In the genomic region with DNA sequence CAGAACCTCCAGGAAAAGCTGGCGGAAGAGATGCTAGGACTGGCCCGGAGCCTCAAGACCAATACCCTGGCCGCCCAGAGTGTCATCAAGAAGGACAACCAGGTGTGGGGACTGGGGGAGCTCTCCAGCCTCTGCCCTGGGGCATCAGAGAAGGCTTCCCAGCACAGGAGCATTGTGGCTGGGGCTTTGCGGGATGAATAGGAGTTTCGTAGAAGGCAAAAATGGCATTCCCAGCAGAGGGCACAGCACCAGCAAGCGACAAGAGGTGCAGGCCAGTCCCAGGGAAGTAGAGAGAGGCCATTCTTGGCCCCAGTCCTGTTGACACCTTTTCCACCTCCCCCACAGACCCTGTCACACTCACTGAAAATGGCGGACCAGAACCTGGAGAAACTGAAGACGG, we compare ENCODE assay signal across 2 cellular contexts.
TF ChIP-seq lines count a peak whose summit lies in the region.

No MANE protein-coding gene starts in this region.

TF ChIP-seq in GM23338, 12 proteins besides CTCF, POLR2A, EP300 and RAD21 (continues in another document):
- TF ChIP-seq CREB1 (CRISPR knock-in tag; IDR thresholded peaks at IDR 0.05; ENCODE audit: low read depth): no peak
- TF ChIP-seq, protein P1, sequence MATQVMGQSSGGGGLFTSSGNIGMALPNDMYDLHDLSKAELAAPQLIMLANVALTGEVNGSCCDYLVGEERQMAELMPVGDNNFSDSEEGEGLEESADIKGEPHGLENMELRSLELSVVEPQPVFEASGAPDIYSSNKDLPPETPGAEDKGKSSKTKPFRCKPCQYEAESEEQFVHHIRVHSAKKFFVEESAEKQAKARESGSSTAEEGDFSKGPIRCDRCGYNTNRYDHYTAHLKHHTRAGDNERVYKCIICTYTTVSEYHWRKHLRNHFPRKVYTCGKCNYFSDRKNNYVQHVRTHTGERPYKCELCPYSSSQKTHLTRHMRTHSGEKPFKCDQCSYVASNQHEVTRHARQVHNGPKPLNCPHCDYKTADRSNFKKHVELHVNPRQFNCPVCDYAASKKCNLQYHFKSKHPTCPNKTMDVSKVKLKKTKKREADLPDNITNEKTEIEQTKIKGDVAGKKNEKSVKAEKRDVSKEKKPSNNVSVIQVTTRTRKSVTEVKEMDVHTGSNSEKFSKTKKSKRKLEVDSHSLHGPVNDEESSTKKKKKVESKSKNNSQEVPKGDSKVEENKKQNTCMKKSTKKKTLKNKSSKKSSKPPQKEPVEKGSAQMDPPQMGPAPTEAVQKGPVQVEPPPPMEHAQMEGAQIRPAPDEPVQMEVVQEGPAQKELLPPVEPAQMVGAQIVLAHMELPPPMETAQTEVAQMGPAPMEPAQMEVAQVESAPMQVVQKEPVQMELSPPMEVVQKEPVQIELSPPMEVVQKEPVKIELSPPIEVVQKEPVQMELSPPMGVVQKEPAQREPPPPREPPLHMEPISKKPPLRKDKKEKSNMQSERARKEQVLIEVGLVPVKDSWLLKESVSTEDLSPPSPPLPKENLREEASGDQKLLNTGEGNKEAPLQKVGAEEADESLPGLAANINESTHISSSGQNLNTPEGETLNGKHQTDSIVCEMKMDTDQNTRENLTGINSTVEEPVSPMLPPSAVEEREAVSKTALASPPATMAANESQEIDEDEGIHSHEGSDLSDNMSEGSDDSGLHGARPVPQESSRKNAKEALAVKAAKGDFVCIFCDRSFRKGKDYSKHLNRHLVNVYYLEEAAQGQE (IDR thresholded peaks at IDR 0.05; ENCODE audit: unreplicated experiment): no peak
- no peak for TF ChIP-seq NANOG (IDR thresholded peaks at IDR 0.05; ENCODE audit: borderline replicate concordance)
- no peak for TF ChIP-seq POLR2AphosphoS5 (IDR thresholded peaks at IDR 0.05; ENCODE audit: low read depth)
- no peak for TF ChIP-seq ZNF331 (CRISPR knock-in tag; IDR thresholded peaks at IDR 0.05; ENCODE audit: low read depth)
- TF ChIP-seq EZH2 (IDR thresholded peaks at IDR 0.05; ENCODE audit: low read depth, unreplicated experiment): no peak
- TF ChIP-seq, protein P2, sequence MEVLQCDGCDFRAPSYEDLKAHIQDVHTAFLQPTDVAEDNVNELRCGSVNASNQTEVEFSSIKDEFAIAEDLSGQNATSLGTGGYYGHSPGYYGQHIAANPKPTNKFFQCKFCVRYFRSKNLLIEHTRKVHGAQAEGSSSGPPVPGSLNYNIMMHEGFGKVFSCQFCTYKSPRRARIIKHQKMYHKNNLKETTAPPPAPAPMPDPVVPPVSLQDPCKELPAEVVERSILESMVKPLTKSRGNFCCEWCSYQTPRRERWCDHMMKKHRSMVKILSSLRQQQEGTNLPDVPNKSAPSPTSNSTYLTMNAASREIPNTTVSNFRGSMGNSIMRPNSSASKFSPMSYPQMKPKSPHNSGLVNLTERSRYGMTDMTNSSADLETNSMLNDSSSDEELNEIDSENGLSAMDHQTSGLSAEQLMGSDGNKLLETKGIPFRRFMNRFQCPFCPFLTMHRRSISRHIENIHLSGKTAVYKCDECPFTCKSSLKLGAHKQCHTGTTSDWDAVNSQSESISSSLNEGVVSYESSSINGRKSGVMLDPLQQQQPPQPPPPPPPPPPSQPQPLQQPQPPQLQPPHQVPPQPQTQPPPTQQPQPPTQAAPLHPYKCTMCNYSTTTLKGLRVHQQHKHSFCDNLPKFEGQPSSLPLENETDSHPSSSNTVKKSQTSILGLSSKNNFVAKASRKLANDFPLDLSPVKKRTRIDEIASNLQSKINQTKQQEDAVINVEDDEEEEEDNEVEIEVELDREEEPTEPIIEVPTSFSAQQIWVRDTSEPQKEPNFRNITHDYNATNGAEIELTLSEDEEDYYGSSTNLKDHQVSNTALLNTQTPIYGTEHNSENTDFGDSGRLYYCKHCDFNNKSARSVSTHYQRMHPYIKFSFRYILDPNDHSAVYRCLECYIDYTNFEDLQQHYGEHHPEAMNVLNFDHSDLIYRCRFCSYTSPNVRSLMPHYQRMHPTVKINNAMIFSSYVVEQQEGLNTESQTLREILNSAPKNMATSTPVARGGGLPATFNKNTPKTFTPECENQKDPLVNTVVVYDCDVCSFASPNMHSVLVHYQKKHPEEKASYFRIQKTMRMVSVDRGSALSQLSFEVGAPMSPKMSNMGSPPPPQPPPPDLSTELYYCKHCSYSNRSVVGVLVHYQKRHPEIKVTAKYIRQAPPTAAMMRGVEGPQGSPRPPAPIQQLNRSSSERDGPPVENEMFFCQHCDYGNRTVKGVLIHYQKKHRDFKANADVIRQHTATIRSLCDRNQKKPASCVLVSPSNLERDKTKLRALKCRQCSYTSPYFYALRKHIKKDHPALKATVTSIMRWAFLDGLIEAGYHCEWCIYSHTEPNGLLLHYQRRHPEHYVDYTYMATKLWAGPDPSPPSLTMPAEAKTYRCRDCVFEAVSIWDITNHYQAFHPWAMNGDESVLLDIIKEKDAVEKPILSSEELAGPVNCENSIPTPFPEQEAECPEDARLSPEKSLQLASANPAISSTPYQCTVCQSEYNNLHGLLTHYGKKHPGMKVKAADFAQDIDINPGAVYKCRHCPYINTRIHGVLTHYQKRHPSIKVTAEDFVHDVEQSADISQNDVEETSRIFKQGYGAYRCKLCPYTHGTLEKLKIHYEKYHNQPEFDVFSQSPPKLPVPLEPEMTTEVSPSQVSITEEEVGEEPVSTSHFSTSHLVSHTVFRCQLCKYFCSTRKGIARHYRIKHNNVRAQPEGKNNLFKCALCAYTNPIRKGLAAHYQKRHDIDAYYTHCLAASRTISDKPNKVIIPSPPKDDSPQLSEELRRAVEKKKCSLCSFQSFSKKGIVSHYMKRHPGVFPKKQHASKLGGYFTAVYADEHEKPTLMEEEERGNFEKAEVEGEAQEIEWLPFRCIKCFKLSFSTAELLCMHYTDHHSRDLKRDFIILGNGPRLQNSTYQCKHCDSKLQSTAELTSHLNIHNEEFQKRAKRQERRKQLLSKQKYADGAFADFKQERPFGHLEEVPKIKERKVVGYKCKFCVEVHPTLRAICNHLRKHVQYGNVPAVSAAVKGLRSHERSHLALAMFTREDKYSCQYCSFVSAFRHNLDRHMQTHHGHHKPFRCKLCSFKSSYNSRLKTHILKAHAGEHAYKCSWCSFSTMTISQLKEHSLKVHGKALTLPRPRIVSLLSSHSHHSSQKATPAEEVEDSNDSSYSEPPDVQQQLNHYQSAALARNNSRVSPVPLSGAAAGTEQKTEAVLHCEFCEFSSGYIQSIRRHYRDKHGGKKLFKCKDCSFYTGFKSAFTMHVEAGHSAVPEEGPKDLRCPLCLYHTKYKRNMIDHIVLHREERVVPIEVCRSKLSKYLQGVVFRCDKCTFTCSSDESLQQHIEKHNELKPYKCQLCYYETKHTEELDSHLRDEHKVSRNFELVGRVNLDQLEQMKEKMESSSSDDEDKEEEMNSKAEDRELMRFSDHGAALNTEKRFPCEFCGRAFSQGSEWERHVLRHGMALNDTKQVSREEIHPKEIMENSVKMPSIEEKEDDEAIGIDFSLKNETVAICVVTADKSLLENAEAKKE (CRISPR knock-in tag; IDR thresholded peaks at IDR 0.05): no peak
- TF ChIP-seq EZH2phosphoT487 (IDR thresholded peaks at IDR 0.05; ENCODE audit: unreplicated experiment): no peak
- TF ChIP-seq, protein P3, sequence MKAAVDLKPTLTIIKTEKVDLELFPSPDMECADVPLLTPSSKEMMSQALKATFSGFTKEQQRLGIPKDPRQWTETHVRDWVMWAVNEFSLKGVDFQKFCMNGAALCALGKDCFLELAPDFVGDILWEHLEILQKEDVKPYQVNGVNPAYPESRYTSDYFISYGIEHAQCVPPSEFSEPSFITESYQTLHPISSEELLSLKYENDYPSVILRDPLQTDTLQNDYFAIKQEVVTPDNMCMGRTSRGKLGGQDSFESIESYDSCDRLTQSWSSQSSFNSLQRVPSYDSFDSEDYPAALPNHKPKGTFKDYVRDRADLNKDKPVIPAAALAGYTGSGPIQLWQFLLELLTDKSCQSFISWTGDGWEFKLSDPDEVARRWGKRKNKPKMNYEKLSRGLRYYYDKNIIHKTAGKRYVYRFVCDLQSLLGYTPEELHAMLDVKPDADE (IDR thresholded peaks at IDR 0.05): no peak
- no peak for TF ChIP-seq STAT1 (IDR thresholded peaks at IDR 0.05; ENCODE audit: unreplicated experiment)

TF ChIP-seq in GM12878, 131 proteins besides CTCF, POLR2A, EP300 and RAD21:
- TF ChIP-seq, protein P4, sequence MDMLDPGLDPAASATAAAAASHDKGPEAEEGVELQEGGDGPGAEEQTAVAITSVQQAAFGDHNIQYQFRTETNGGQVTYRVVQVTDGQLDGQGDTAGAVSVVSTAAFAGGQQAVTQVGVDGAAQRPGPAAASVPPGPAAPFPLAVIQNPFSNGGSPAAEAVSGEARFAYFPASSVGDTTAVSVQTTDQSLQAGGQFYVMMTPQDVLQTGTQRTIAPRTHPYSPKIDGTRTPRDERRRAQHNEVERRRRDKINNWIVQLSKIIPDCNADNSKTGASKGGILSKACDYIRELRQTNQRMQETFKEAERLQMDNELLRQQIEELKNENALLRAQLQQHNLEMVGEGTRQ (IDR thresholded peaks at IDR 0.05; ENCODE audit: borderline replicate concordance, low read depth, low read length): no peak
- TF ChIP-seq SUZ12 (IDR thresholded peaks at IDR 0.05; ENCODE audit: unreplicated experiment) (no peak), ZNF207 (IDR thresholded peaks at IDR 0.05; ENCODE audit: borderline replicate concordance) (no peak), EED (IDR thresholded peaks at IDR 0.05; ENCODE audit: low read depth) (no peak), EZH2 (IDR thresholded peaks at IDR 0.05; ENCODE audit: borderline replicate concordance, control insufficient read depth, low read depth, low read length) (no peak), PAX8 (IDR thresholded peaks at IDR 0.05) (no peak), TCF12 (IDR thresholded peaks at IDR 0.05; ENCODE audit: low read depth, low read length) (no peak), BRCA1 (IDR thresholded peaks at IDR 0.05; ENCODE audit: low read depth, low read length) (no peak)
- TF ChIP-seq, protein P5, sequence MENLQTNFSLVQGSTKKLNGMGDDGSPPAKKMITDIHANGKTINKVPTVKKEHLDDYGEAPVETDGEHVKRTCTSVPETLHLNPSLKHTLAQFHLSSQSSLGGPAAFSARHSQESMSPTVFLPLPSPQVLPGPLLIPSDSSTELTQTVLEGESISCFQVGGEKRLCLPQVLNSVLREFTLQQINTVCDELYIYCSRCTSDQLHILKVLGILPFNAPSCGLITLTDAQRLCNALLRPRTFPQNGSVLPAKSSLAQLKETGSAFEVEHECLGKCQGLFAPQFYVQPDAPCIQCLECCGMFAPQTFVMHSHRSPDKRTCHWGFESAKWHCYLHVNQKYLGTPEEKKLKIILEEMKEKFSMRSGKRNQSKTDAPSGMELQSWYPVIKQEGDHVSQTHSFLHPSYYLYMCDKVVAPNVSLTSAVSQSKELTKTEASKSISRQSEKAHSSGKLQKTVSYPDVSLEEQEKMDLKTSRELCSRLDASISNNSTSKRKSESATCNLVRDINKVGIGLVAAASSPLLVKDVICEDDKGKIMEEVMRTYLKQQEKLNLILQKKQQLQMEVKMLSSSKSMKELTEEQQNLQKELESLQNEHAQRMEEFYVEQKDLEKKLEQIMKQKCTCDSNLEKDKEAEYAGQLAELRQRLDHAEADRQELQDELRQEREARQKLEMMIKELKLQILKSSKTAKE (IDR thresholded peaks at IDR 0.05; ENCODE audit: low read depth, poor library complexity, severe bottlenecking): no peak
- TF ChIP-seq, protein P6, sequence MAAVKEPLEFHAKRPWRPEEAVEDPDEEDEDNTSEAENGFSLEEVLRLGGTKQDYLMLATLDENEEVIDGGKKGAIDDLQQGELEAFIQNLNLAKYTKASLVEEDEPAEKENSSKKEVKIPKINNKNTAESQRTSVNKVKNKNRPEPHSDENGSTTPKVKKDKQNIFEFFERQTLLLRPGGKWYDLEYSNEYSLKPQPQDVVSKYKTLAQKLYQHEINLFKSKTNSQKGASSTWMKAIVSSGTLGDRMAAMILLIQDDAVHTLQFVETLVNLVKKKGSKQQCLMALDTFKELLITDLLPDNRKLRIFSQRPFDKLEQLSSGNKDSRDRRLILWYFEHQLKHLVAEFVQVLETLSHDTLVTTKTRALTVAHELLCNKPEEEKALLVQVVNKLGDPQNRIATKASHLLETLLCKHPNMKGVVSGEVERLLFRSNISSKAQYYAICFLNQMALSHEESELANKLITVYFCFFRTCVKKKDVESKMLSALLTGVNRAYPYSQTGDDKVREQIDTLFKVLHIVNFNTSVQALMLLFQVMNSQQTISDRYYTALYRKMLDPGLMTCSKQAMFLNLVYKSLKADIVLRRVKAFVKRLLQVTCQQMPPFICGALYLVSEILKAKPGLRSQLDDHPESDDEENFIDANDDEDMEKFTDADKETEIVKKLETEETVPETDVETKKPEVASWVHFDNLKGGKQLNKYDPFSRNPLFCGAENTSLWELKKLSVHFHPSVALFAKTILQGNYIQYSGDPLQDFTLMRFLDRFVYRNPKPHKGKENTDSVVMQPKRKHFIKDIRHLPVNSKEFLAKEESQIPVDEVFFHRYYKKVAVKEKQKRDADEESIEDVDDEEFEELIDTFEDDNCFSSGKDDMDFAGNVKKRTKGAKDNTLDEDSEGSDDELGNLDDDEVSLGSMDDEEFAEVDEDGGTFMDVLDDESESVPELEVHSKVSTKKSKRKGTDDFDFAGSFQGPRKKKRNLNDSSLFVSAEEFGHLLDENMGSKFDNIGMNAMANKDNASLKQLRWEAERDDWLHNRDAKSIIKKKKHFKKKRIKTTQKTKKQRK (IDR thresholded peaks at IDR 0.05; ENCODE audit: low read depth, low read length): no peak
